In the genomic region with DNA sequence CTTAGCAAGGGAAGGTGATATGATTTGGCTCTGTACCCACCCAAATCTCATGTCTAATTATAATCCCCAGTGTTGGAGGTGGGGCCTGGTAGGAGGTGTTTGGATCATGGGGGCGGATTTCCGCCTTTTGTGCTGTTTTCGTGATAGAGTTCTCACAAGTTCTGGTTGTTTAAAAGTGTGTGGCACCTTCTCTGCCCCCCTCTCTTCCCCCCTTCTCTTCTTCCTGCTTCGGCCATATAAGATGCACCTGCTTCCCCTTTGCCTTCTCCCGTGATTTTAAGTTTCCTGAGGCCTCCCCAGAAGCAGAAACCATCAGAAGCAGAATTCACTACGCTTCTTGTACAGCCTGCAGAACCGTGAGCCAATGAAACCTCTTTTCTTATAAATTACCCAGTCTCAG, we compare ENCODE assay signal across 26 cellular contexts.
"Had no signal": no experiment of that assay in that cellular context is flagged by ENCODE, and none has a peak within 500 bp of the region (broad histone marks: within the 10 kb centered on the region; RNA-seq: fewer than 3 reads in every experiment).

No MANE protein-coding gene starts in this region.

- ATAC-seq: K562, Panc1, PC-3 had no signal

- H3K4me2 ChIP-seq: KMS-11, SK-N-SH had no signal

- DNase-seq: Kasumi-1, NCI-H1092, NCI-H1105 treated with DMSO at 0.1 percent for 48 hours, NCI-H1417 treated with DMSO at 0.1 percent for 48 hours, NCI-H146, NCI-H1694 treated with DMSO at 0.1 percent for 48 hours, NCI-H1930, NCI-H2081 treated with DMSO at 0.1 percent for 48 hours, NCI-H2171, NCI-H226, NCI-H446, NCI-H510A, NCI-H524 treated with DMSO at 0.1 percent for 48 hours, NCI-H69, NCI-H774, PC-3, SHP77, SK-N-SH, SW 1271, T-cell had no signal

- H3K4me3 Mint-ChIP-seq: T-cell had no signal

- H3K4me3 ChIP-seq: K562 had no signal

- H3K27me3 Mint-ChIP-seq: IgD-negative memory B cell, T-cell had no signal

- H3K9me3 ChIP-seq: SK-N-SH had no signal

- H3K9ac ChIP-seq: KMS-11, SK-N-SH had no signal

- H3K27ac ChIP-seq: HL-60, KMS-11, RWPE1 had no signal

- H3K9me3 Mint-ChIP-seq: IgD-negative memory B cell, T-cell had no signal
